Comparison of ENCODE assay signal across 23 cellular contexts in the genomic region with DNA sequence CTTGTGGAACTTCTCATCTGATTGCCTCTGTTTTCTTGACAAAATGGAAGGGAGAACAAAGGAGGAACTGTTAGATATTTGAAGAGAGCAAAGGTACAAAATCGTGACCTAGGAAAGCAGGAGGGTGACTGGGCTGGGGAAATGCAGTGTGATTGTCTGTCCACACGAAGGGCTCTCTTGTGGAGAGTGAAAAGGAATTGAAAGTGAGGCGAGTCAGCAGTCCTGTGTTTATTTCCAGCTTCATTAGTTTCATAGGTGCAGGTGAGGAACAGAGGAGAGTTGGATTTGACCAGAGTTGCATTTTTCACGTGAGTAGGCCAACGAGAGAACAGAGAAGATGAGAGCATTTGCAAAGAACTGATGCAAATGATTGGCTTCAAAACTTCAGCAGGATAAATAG.
"Had no signal": no experiment of that assay in that cellular context is flagged by ENCODE, and none has a peak within 500 bp of the region (broad histone marks: within the 10 kb centered on the region; RNA-seq: fewer than 3 reads in every experiment).

No MANE protein-coding gene starts in this region.

- H3K4me3 Mint-ChIP-seq: activated CD4-positive, alpha-beta memory T cell treated with anti-CD3 and anti-CD28 coated beads for 36 hours; activated CD4-positive, alpha-beta T cell treated with anti-CD3 and anti-CD28 coated beads, Interleukin-2, amount 10 ng/mL, durations not matched to agents 7 days and 5 days; activated naive CD4-positive, alpha-beta T cell treated with anti-CD3 and anti-CD28 coated beads for 36 hours; activated naive CD8-positive, alpha-beta T cell; activated T-cell treated with anti-CD3 and anti-CD28 coated beads, Interleukin-2, amount 50 U/mL, for 4 hours; T-cell had no signal

- H3K9me3 Mint-ChIP-seq: activated CD4-positive, alpha-beta memory T cell treated with anti-CD3 and anti-CD28 coated beads for 36 hours; activated CD4-positive, alpha-beta T cell treated with anti-CD3 and anti-CD28 coated beads, Interleukin-2, amount 10 ng/mL, durations not matched to agents 7 days and 5 days; activated naive CD4-positive, alpha-beta T cell treated with anti-CD3 and anti-CD28 coated beads for 36 hours; activated T-cell treated with anti-CD3 and anti-CD28 coated beads, Interleukin-2, amount 50 U/mL, for 4 hours; T-cell had no signal

- H3K27ac ChIP-seq: SK-N-MC, VCaP had no signal

- H3K4me3 ChIP-seq: SK-N-MC had no signal

- H3K36me3 Mint-ChIP-seq: activated CD4-positive, alpha-beta memory T cell treated with anti-CD3 and anti-CD28 coated beads for 36 hours; activated naive CD8-positive, alpha-beta T cell; T-cell had no signal

- ATAC-seq: activated T-cell treated with anti-CD3 and anti-CD28 coated beads, Interleukin-2, amount 50 U/mL, for 4 hours; Right ventricle myocardium inferior; T-cell had no signal

- DNase-seq: activated CD4-positive, alpha-beta memory T cell treated with anti-CD3 and anti-CD28 coated beads for 36 hours; activated CD4-positive, alpha-beta T cell treated with anti-CD3 and anti-CD28 coated beads, Interleukin-2, amount 10 ng/mL, durations not matched to agents 7 days and 5 days; activated CD4-positive, CD25-positive, alpha-beta regulatory T cell; activated CD8-positive, alpha-beta memory T cell treated with anti-CD3 and anti-CD28 coated beads for 24 hours; activated effector memory CD4-positive, alpha-beta T cell treated with anti-CD3 and anti-CD28 coated beads, Interleukin-2, amount 50 U/mL, for 16 hours; activated naive CD4-positive, alpha-beta T cell treated with anti-CD3 and anti-CD28 coated beads for 36 hours; activated T-cell treated with anti-CD3 and anti-CD28 coated beads, Interleukin-2, amount 50 U/mL, for 4 hours; anterior cingulate cortex; cerebellar nuclear complex; Kasumi-1; NCI-H1092; NCI-H1417; NCI-H1694; NCI-H2029; NCI-H2107; NCI-H510A treated with DMSO at 0.1 percent for 48 hours; NCI-H69; T-cell; T-helper 2 cell had no signal

- H3K27ac Mint-ChIP-seq: activated CD4-positive, alpha-beta memory T cell treated with anti-CD3 and anti-CD28 coated beads for 36 hours; activated CD4-positive, alpha-beta T cell treated with anti-CD3 and anti-CD28 coated beads, Interleukin-2, amount 10 ng/mL, durations not matched to agents 7 days and 5 days; activated naive CD4-positive, alpha-beta T cell treated with anti-CD3 and anti-CD28 coated beads for 36 hours; activated naive CD8-positive, alpha-beta T cell; T-cell had no signal

- H3K27me3 Mint-ChIP-seq: activated CD4-positive, alpha-beta memory T cell treated with anti-CD3 and anti-CD28 coated beads for 36 hours; activated CD4-positive, alpha-beta T cell treated with anti-CD3 and anti-CD28 coated beads, Interleukin-2, amount 10 ng/mL, durations not matched to agents 7 days and 5 days; activated naive CD8-positive, alpha-beta T cell; T-cell had no signal
